ENCODE assay signal across 1 cellular context in the genomic region with DNA sequence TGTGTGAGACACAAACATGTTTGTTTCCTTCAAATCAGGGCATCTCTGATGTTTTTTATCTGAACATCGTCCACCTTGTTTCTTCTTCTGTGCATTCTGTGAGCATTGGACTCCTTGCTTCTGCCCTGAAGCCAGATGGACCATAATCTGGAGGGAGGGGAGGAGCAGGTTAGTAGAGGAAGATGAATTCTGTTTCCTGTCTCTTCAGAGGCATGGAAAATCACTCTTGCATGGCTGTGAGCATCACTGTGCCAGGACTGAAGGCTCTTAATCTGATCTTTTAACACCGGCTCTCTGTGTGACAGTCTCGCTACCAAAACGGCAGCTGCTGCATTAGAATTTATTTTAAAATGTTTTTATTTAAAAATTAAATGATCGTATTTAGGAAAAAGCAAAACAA.
TF ChIP-seq lines count a peak whose summit lies in the region.

No MANE protein-coding gene starts in this region.

TF ChIP-seq in GM23338, 12 proteins besides CTCF, POLR2A, EP300 and RAD21 (continued from another document):
- TF ChIP-seq, protein P1, sequence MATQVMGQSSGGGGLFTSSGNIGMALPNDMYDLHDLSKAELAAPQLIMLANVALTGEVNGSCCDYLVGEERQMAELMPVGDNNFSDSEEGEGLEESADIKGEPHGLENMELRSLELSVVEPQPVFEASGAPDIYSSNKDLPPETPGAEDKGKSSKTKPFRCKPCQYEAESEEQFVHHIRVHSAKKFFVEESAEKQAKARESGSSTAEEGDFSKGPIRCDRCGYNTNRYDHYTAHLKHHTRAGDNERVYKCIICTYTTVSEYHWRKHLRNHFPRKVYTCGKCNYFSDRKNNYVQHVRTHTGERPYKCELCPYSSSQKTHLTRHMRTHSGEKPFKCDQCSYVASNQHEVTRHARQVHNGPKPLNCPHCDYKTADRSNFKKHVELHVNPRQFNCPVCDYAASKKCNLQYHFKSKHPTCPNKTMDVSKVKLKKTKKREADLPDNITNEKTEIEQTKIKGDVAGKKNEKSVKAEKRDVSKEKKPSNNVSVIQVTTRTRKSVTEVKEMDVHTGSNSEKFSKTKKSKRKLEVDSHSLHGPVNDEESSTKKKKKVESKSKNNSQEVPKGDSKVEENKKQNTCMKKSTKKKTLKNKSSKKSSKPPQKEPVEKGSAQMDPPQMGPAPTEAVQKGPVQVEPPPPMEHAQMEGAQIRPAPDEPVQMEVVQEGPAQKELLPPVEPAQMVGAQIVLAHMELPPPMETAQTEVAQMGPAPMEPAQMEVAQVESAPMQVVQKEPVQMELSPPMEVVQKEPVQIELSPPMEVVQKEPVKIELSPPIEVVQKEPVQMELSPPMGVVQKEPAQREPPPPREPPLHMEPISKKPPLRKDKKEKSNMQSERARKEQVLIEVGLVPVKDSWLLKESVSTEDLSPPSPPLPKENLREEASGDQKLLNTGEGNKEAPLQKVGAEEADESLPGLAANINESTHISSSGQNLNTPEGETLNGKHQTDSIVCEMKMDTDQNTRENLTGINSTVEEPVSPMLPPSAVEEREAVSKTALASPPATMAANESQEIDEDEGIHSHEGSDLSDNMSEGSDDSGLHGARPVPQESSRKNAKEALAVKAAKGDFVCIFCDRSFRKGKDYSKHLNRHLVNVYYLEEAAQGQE (IDR thresholded peaks at IDR 0.05; ENCODE audit: unreplicated experiment) = no peak
- TF ChIP-seq, protein P2, sequence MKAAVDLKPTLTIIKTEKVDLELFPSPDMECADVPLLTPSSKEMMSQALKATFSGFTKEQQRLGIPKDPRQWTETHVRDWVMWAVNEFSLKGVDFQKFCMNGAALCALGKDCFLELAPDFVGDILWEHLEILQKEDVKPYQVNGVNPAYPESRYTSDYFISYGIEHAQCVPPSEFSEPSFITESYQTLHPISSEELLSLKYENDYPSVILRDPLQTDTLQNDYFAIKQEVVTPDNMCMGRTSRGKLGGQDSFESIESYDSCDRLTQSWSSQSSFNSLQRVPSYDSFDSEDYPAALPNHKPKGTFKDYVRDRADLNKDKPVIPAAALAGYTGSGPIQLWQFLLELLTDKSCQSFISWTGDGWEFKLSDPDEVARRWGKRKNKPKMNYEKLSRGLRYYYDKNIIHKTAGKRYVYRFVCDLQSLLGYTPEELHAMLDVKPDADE (IDR thresholded peaks at IDR 0.05) = no peak
- TF ChIP-seq NANOG (IDR thresholded peaks at IDR 0.05; ENCODE audit: borderline replicate concordance) = no peak
- TF ChIP-seq STAT1 (IDR thresholded peaks at IDR 0.05; ENCODE audit: unreplicated experiment) = no peak
- no peak for TF ChIP-seq EZH2 (IDR thresholded peaks at IDR 0.05; ENCODE audit: low read depth, unreplicated experiment)
- TF ChIP-seq JUNB (IDR thresholded peaks at IDR 0.05; ENCODE audit: unreplicated experiment) = no peak
